8 cellular contexts compared by ENCODE assay signal in genomic region chr2:75608684-75609333, GRCh38. TPM values are rescaled to one million over a fixed set of nuclear protein-coding genes. Genes with fewer than 3 reads are reported as not detected.
A peak's percentile ranks its signal among the peaks of the same experiment; 100 is the strongest.
DNase-seq lines count a peak whose midpoint lies in the region; ATAC-seq, FAIRE-seq and TF ChIP-seq lines count a peak whose summit lies in the region.

No MANE protein-coding gene starts in this region.

- no TSS peak for BruUV-seq in GM12878 (replicated peaks; lab: Mats Ljungman, UMichigan)

- intact Hi-C loops in GM12878 (cut with micrococcal nuclease; ENCODE audit: unreplicated experiment) = loop anchor here (1.0 to 5.0 kb wide), 6 partner anchors 145 to 692 kb away; no protein-coding TSS in a partner anchor

- H3K36me3 Mint-ChIP-seq in GM23338 (ENCODE audit: low read depth) (no peaks in the 10 kb centered on the region), T-cell (no peaks in the 10 kb centered on the region)

- H3K4me2 ChIP-seq in GM23338 (peak overlapping the region; percentile 77), GM12878 (ENCODE audit: control insufficient read depth, insufficient read depth) (peak overlapping the region; percentile 24; the same call in 1 of the 2 replicates)

- TF ChIP-seq CTCF in GM10248 (IDR thresholded peaks at IDR 0.05; ENCODE audit: control extremely low read depth, extremely low read depth, low read depth, missing control alignments) = peak; percentile 97
- TF ChIP-seq CTCF in GM23338 (conservative IDR thresholded peaks at IDR 0.05; ENCODE audit: low read depth in 2 of 2) = peak; percentile 88 to 94
- peak; percentile 89 for TF ChIP-seq CTCF in LNCAP (IDR thresholded peaks at IDR 0.05)
- TF ChIP-seq CTCF in GM12878 (IDR thresholded peaks at IDR 0.05 in 2 of 3, conservative IDR thresholded peaks at IDR 0.05 in 1 of 3; ENCODE audit: control insufficient read depth in 2 of 3, extremely low read depth in 1 of 3, insufficient read depth in 1 of 3, low read depth in 3 of 3, low read length in 3 of 3) = peak; percentile 96 to 98 (median 98)

- H2AFZ ChIP-seq in GM23338 (peak overlapping the region; percentile 90), GM12878 (ENCODE audit: control insufficient read depth, low read depth, low read length) (peak overlapping the region; percentile 29)

- H4K20me1 ChIP-seq in GM23338 (replicated peaks; ENCODE audit: insufficient read depth) (no peaks in the 10 kb centered on the region), GM12878 (ENCODE audit: control insufficient read depth, insufficient read depth) (no peaks in the 10 kb centered on the region)

- WGBS in GM12878 (ENCODE audit: insufficient coverage, insufficient replicate concordance, low lambda C conversion rate, missing lambda C conversion rate) = 7% methylated on average over 24 of the region's 25 CpGs

- DNase-seq in GM10248 (ENCODE audit: extremely low spot score) (peak; percentile 77), GM23338 (ENCODE audit: low spot score) (peak; percentile 83), T-cell (peak in 32 of 34 experiments; percentile 7 to 54 (median 34)), GM12878 (ENCODE audit: low read depth, low spot score) (no peak)

- TF ChIP-seq RAD21 in GM12878 (IDR thresholded peaks at IDR 0.05; ENCODE audit: insufficient read depth, low read depth, low read length) = peak; percentile 88

- H3K4me3 Mint-ChIP-seq in GM23338 = peak overlapping the region; percentile 74
- no peak overlapping the region for H3K4me3 Mint-ChIP-seq in T-cell

- H3K4me1 ChIP-seq in GM23338 (ENCODE audit: insufficient read depth) (peaks cover 6% of the 10 kb centered on the region; the same call in 1 of the 2 replicates), GM12878 (ENCODE audit: control insufficient read depth, insufficient read depth, low read length) (0 out of 2 replicates have a peak, but pooled peaks cover 2% of the 10 kb centered on the region), iPS-15b (ENCODE audit: control insufficient read depth, insufficient read depth, low read length) (peaks cover 6% of the 10 kb centered on the region), skeletal muscle tissue (ENCODE audit: control insufficient read depth in 3 of 3, insufficient read depth in 3 of 3, low read length in 3 of 3) (peaks cover 0 to 4% (median 4%) of the 10 kb centered on the region in 3 donors)

- peak overlapping the region; percentile 68 for H3K27ac Mint-ChIP-seq in GM23338
- no peak overlapping the region for H3K27ac Mint-ChIP-seq in T-cell

- no peaks in the 10 kb centered on the region for H3K36me3 ChIP-seq in GM23338 (ENCODE audit: insufficient read depth)
- H3K36me3 ChIP-seq in GM12878 (ENCODE audit: control insufficient read depth in 2 of 2, insufficient read depth in 2 of 2, low read length in 1 of 2) = no peaks in the 10 kb centered on the region
- H3K36me3 ChIP-seq in iPS-15b (ENCODE audit: control insufficient read depth, insufficient read depth, low read length) = no peaks in the 10 kb centered on the region
- H3K36me3 ChIP-seq in skeletal muscle tissue (ENCODE audit: control insufficient read depth in 3 of 3, insufficient read depth in 3 of 3, low read length in 3 of 3) = no peaks in the 10 kb centered on the region

- SMC1A ChIA-PET in GM12878 (lab: Charles Lee; ENCODE audit: uncharacterized antibody, unreplicated experiment) = interaction anchor here (0.7 to 3.1 kb wide), 34 partner anchors 9 to 920 kb away, joined by 3 to 19 read pairs (median 4); partner anchors contain the start of gene TACR1

- TF ChIP-seq EP300 in GM12878 (IDR thresholded peaks at IDR 0.05; ENCODE audit: borderline replicate concordance in 1 of 2, control insufficient read depth in 1 of 2, low read depth in 2 of 2, low read length in 2 of 2) = no peak

- CTCF ChIA-PET in GM10248 (lab: Yijun Ruan, JAX) = interaction anchor here (0.6 to 3.5 kb wide), 63 partner anchors 9 to 917 kb away, joined by 3 to 46 read pairs (median 4); partner anchors contain the start of gene TACR1
- CTCF ChIA-PET in T-cell (lab: Charles Lee) = interaction anchor here (0.5 to 1.5 kb wide), 10 partner anchors 8 to 755 kb away, joined by 3 to 10 read pairs (median 4); no protein-coding TSS in a partner anchor
- CTCF ChIA-PET in GM12878 (lab: Yijun Ruan, JAX) = interaction anchor here (0.6 to 3.6 kb wide), 61 partner anchors 11 to 756 kb away, joined by 3 to 76 read pairs (median 4); partner anchors contain the start of gene TACR1

- TF ChIP-seq POLR2A in GM12878 (IDR thresholded peaks at IDR 0.05; ENCODE audit: low read depth, low read length) = no peak

- H3K27me3 Mint-ChIP-seq in GM23338 (ENCODE audit: insufficient read depth, low read depth, poor library complexity) = peaks cover 4% of the 10 kb centered on the region
- H3K27me3 Mint-ChIP-seq in T-cell = peaks cover 51 to 66% of the 10 kb centered on the region in 2 donors

- ATAC-seq in GM23338 = peak; percentile 92
- ATAC-seq in T-cell (replicated peaks in 1 of 4) = peak; percentile 71 to 83 (median 76)
- ATAC-seq in GM12878 = peak; percentile 97
- no peak for ATAC-seq in HG03139 (IDR thresholded peaks at IDR 0.05; ENCODE audit: unreplicated experiment)

- H3K9ac ChIP-seq in GM12878 (ENCODE audit: control insufficient read depth, insufficient read depth, low read length) (no peak overlapping the region), iPS-15b (ENCODE audit: low read depth, low read length) (peak overlapping the region; percentile 71), skeletal muscle tissue (ENCODE audit: low read depth in 1 of 3, low read length in 3 of 3) (no peak overlapping the region)

- H3K27ac ChIP-seq in GM23338 (ENCODE audit: low read depth) (no peak overlapping the region), GM12878 (ENCODE audit: control insufficient read depth, insufficient read depth) (no peak overlapping the region), skeletal muscle tissue (ENCODE audit: low read depth, low read length) (no peak overlapping the region)

- POLR2A ChIA-PET in GM10248 (lab: Yijun Ruan, JAX) (no interaction called here), T-cell (lab: Charles Lee) (no interaction called here), GM12878 (lab: Charles Lee) (no interaction called here)

- RAD21 ChIA-PET in GM12878 (lab: Charles Lee; ENCODE audit: unreplicated experiment) = interaction anchor here (0.8 to 2.1 kb wide), 15 partner anchors 10 to 690 kb away, joined by 3 to 25 read pairs (median 6); partner anchors contain the start of gene TACR1

- H3K9me2 ChIP-seq in GM23338 (ENCODE audit: insufficient read depth) = no peaks in the 10 kb centered on the region; the same call in 1 of the 2 replicates

- H3K4me3 ChIP-seq in GM23338 = peak overlapping the region; percentile 51
- H3K4me3 ChIP-seq in GM12878 = peak overlapping the region; percentile 49; the same call in 1 of the 2 replicates
- peak overlapping the region; percentile 64 for H3K4me3 ChIP-seq in iPS-15b (ENCODE audit: low read depth, low read length)
- peak overlapping the region in 2 of 3 donors; percentile 31 to 40 for H3K4me3 ChIP-seq in skeletal muscle tissue (ENCODE audit: low read length in 3 of 3)

- no peaks in the 10 kb centered on the region for H3F3A ChIP-seq in GM23338 (replicated peaks; ENCODE audit: low read depth)

- H3K79me2 ChIP-seq in GM23338 (replicated peaks; ENCODE audit: insufficient read depth) = no peaks in the 10 kb centered on the region
- H3K79me2 ChIP-seq in GM12878 (ENCODE audit: control insufficient read depth, insufficient read depth, low read length) = no peaks in the 10 kb centered on the region

- in situ Hi-C loops in GM12878 (cut with MboI) = loop anchor here (5.0 to 10.0 kb wide), 4 partner anchors 142 to 914 kb away; no protein-coding TSS in a partner anchor

- H3K9me3 Mint-ChIP-seq in GM23338 = no peaks in the 10 kb centered on the region; the same call in 2 of the 3 replicates
- H3K9me3 Mint-ChIP-seq in T-cell = no peaks in the 10 kb centered on the region

- no peaks in the 10 kb centered on the region for H3K9me3 ChIP-seq in GM12878 (replicated peaks; ENCODE audit: control insufficient read depth, insufficient read depth, low read length)
- no peaks in the 10 kb centered on the region for H3K9me3 ChIP-seq in iPS-15b (ENCODE audit: control insufficient read depth, insufficient read depth, low read length)
- H3K9me3 ChIP-seq in skeletal muscle tissue (ENCODE audit: control insufficient read depth in 3 of 3, low read length in 3 of 3) = no peaks in the 10 kb centered on the region

- peaks cover 9% of the 10 kb centered on the region for H3K4me1 Mint-ChIP-seq in GM23338
- no peaks in the 10 kb centered on the region for H3K4me1 Mint-ChIP-seq in T-cell

- H3K27me3 ChIP-seq in GM23338 (ENCODE audit: insufficient read depth) = no peaks in the 10 kb centered on the region
- H3K27me3 ChIP-seq in GM12878 (replicated peaks in 1 of 2; ENCODE audit: control insufficient read depth in 2 of 2, insufficient read depth in 2 of 2, low read length in 1 of 2) = no peaks in the 10 kb centered on the region
- H3K27me3 ChIP-seq in iPS-15b (ENCODE audit: control insufficient read depth, insufficient read depth, low read length) = peaks cover 3% of the 10 kb centered on the region
- peaks cover 12 to 45% (median 39%) of the 10 kb centered on the region in 3 donors for H3K27me3 ChIP-seq in skeletal muscle tissue (ENCODE audit: control insufficient read depth in 3 of 3, insufficient read depth in 3 of 3, low read length in 3 of 3)

- FAIRE-seq in GM12878 (lab: Jason Lieb, UNC) = peak; percentile 77

RNA-seq across cellular contexts. Expression of gene MRPL19, which starts 37.8 kb away (rescaled TPM):
- total RNA-seq in GM23338 (2014; rRNA removed; shearing (Covaris generic)) = 65.5 and 85.5 TPM in 2 replicates
- 131 and 149 TPM in 2 replicates for polyA plus RNA-seq in GM23338 (2016; fragmentation: Nextera tagmentation; extraction: Ambion mirVana)
- total RNA-seq in T-cell = 10 to 100 TPM; 16.6 to 31.5 (median 22.6) TPM
- total RNA-seq in GM12878 (2013; cell fraction: nucleolus; rRNA removed) = 56.5 and 60.0 TPM in 2 replicates
- total RNA-seq in GM12878 (2014; rRNA removed) = 54.1 and 60.4 TPM in 2 replicates
- total RNA-seq in GM12878 (2014; rRNA removed; fragmentation: Illumina TruSeq; extraction: Trizol) = 42.1 and 46.8 TPM in 2 replicates
- total RNA-seq in GM12878 (2021) = 62.1 and 63.0 TPM in 2 replicates
- polyA plus RNA-seq in GM12878 (2011; ENCODE audit: low read depth) = 14.5 TPM
- 63.1 and 105 TPM in 2 replicates for polyA plus RNA-seq in GM12878 (2011; rRNA removed)
- 17.8 and 19.2 TPM in 2 replicates for polyA plus RNA-seq in GM12878 (2011; cell fraction: cytosol; rRNA removed)
- 18.9 and 21.4 TPM in 2 replicates for polyA plus RNA-seq in GM12878 (2011; cell fraction: nucleus; rRNA removed)
- polyA plus RNA-seq in GM12878 (2012) = 18.3 and 24.9 TPM in 2 replicates
- 43.7 and 55.7 TPM in 2 replicates for polyA plus RNA-seq in GM12878 (2014; fragmentation: Illumina TruSeq; extraction: Trizol)
- polyA plus RNA-seq in GM12878 (2014; fragmentation: Nextera tagmentation; extraction: Ambion mirVana) = 10 to 100 TPM; 13.1 to 17.9 TPM
- polyA plus RNA-seq in GM12878 (2014; rRNA removed) = 52.7 and 63.0 TPM in 2 replicates
- polyA plus RNA-seq in GM12878 (2016; fragmentation: Nextera tagmentation; extraction: Ambion mirVana) = 10 to 100 TPM; 89.7 to 99.0 TPM
- polyA minus RNA-seq in GM12878 (2011; rRNA and poly(A)+ RNA removed) = 21.8 and 27.0 TPM in 2 replicates
- polyA minus RNA-seq in GM12878 (2011; cell fraction: cytosol; rRNA and poly(A)+ RNA removed) = 9.9 and 12.6 TPM in 2 replicates
- polyA minus RNA-seq in GM12878 (2011; cell fraction: nucleus; rRNA and poly(A)+ RNA removed) = 56.1 and 87.4 TPM in 2 replicates
- 24.0 TPM for total RNA-seq in skeletal muscle tissue

RNA-seq across cellular contexts. Expression of gene EVA1A, which starts 48.1 kb away (rescaled TPM):
- 7.9 and 8.5 TPM in 2 replicates for total RNA-seq in GM23338 (2014; rRNA removed; shearing (Covaris generic))
- 4.6 and 5.0 TPM in 2 replicates for polyA plus RNA-seq in GM23338 (2016; fragmentation: Nextera tagmentation; extraction: Ambion mirVana)
- under 1 TPM in 1 of 5 donors, not detected in 4; 0.62 TPM for total RNA-seq in T-cell
- total RNA-seq in GM12878 (2013; cell fraction: nucleolus; rRNA removed) = not detected in 2 replicates
- total RNA-seq in GM12878 (2014; rRNA removed) = 0.51 and 1.0 TPM in 2 replicates
- total RNA-seq in GM12878 (2014; rRNA removed; fragmentation: Illumina TruSeq; extraction: Trizol) = 0.13 and 0.32 TPM in 2 replicates
- total RNA-seq in GM12878 (2021) = 0.69 and 1.0 TPM in 2 replicates
- polyA plus RNA-seq in GM12878 (2011; ENCODE audit: low read depth) = not detected
- polyA plus RNA-seq in GM12878 (2011; rRNA removed) = 0.12 and 0.34 TPM in 2 replicates
- 0.12 and 0.25 TPM in 2 replicates for polyA plus RNA-seq in GM12878 (2011; cell fraction: cytosol; rRNA removed)
- 0.28 TPM in 1 of 2 replicates, not detected in the other for polyA plus RNA-seq in GM12878 (2011; cell fraction: nucleus; rRNA removed)
- polyA plus RNA-seq in GM12878 (2012) = 0.25 TPM in 1 of 2 replicates, not detected in the other
- polyA plus RNA-seq in GM12878 (2014; fragmentation: Illumina TruSeq; extraction: Trizol) = 0.21 TPM in 1 of 2 replicates, not detected in the other
- not detected for polyA plus RNA-seq in GM12878 (2014; fragmentation: Nextera tagmentation; extraction: Ambion mirVana)
- polyA plus RNA-seq in GM12878 (2014; rRNA removed) = not detected in 2 replicates
- polyA plus RNA-seq in GM12878 (2016; fragmentation: Nextera tagmentation; extraction: Ambion mirVana) = not detected
- polyA minus RNA-seq in GM12878 (2011; rRNA and poly(A)+ RNA removed) = not detected in 2 replicates
- not detected in 2 replicates for polyA minus RNA-seq in GM12878 (2011; cell fraction: cytosol; rRNA and poly(A)+ RNA removed)
- polyA minus RNA-seq in GM12878 (2011; cell fraction: nucleus; rRNA and poly(A)+ RNA removed) = not detected in 2 replicates
- total RNA-seq in skeletal muscle tissue = 6.3 TPM
